In genomic region chr10:94683214-94684054, GRCh38 we compare ENCODE assay signal across 30 cellular contexts. TPM values are rescaled to one million over a fixed set of nuclear protein-coding genes. Genes with fewer than 3 reads are reported as not detected.
DNase-seq lines count a peak whose midpoint lies in the region; ATAC-seq and TF ChIP-seq lines count a peak whose summit lies in the region.
"Had no signal": no experiment of that assay in that cellular context is flagged by ENCODE, and none has a peak within 500 bp of the region (broad histone marks: within the 10 kb centered on the region; RNA-seq: fewer than 3 reads in every experiment).

Gene CYP2C18 (plus strand): TSS chr10:94683729. CDS start chr10:94683820, 91 bp downstream.

- H2AFZ ChIP-seq in hepatocyte = no peak within 1 kb of the TSS

- H3K4me2 ChIP-seq in hepatocyte = peak within 1 kb of the TSS; percentile 48

- H3K36me3 ChIP-seq in Peyer's patch = peaks cover 0 to 9% (median 0%) of the 10 kb centered on the region in 3 donors
- H3K36me3 ChIP-seq in hepatocyte (replicated peaks; ENCODE audit: insufficient read depth, low read depth) = no peaks in the 10 kb centered on the region
- H3K36me3 ChIP-seq in mucosa of rectum (ENCODE audit: control insufficient read depth in 2 of 2, insufficient read depth in 2 of 2, low read length in 2 of 2) = no peaks in the 10 kb centered on the region
- no peaks in the 10 kb centered on the region for H3K36me3 ChIP-seq in upper lobe of left lung
- H3K36me3 ChIP-seq: neutrophil, sigmoid colon, thoracic aorta, WERI-Rb-1 had no signal

- TF ChIP-seq EP300 in upper lobe of left lung (IDR thresholded peaks at IDR 0.05) = no peak

- DNase-seq in Peyer's patch = no peak
- peak; percentile 25 for DNase-seq in hepatocyte (ENCODE audit: low spot score)
- DNase-seq in upper lobe of left lung = no peak
- no peak for DNase-seq in activated naive CD4-positive, alpha-beta T cell treated with anti-CD3 and anti-CD28 coated beads, Interleukin-2, amount 50 U/mL, for 16 hours
- no peak for DNase-seq in NCI-H2081 treated with DMSO at 0.1 percent for 48 hours (lab: John Stamatoyannopoulos, UW)
- DNase-seq: activated CD4-positive, alpha-beta T cell treated with anti-CD3 and anti-CD28 coated beads, Interleukin-2, amount 10 ng/mL, durations not matched to agents 24 days and 14 days; activated gamma-delta T cell treated with Interleukin-2 at 50 U/mL for 16 hours; activated naive CD8-positive, alpha-beta T cell treated with anti-CD3 and anti-CD28 coated beads, Interleukin-2, amount 50 U/mL, for 24 hours; activated T-cell treated with anti-CD3 and anti-CD28 coated beads, Interleukin-2, amount 50 U/mL, for 24 hours; cerebellar nuclear complex; DMS53; kidney; mammary epithelial cell; NCI-H1694 treated with DMSO at 0.1 percent for 48 hours; NCI-H2227 treated with DMSO at 0.1 percent for 48 hours; sigmoid colon; stimulated activated CD4-positive, alpha-beta T cell treated with anti-CD3 and anti-CD28 coated beads, Interleukin-15, amount 100 ng/mL, for 24 hours; stimulated activated naive CD4-positive, alpha-beta T cell treated with Interleukin-2 at 50 U/mL for 16 hours; SW 1271; T-helper 9 cell; WERI-Rb-1 had no signal

- H3K9me3 ChIP-seq in Peyer's patch (no peaks in the 10 kb centered on the region), hepatocyte (ENCODE audit: low read depth) (no peaks in the 10 kb centered on the region), mucosa of rectum (ENCODE audit: control insufficient read depth in 2 of 2, low read length in 2 of 2) (no peaks in the 10 kb centered on the region), upper lobe of left lung (peaks cover 0 to 6% (median 0%) of the 10 kb centered on the region in 4 donors)
- H3K9me3 ChIP-seq: neutrophil, thoracic aorta had no signal

- TF ChIP-seq POLR2A in Peyer's patch (IDR thresholded peaks at IDR 0.05) (peak; percentile 64 to 72), upper lobe of left lung (IDR thresholded peaks at IDR 0.05) (no peak)

- H3K27me3 ChIP-seq in Peyer's patch = no peaks in the 10 kb centered on the region
- H3K27me3 ChIP-seq in hepatocyte = no peaks in the 10 kb centered on the region
- H3K27me3 ChIP-seq in mucosa of rectum (ENCODE audit: control insufficient read depth in 2 of 2, insufficient read depth in 2 of 2, low read length in 2 of 2) = no peaks in the 10 kb centered on the region
- no peaks in the 10 kb centered on the region for H3K27me3 ChIP-seq in upper lobe of left lung
- H3K27me3 ChIP-seq: neutrophil, sigmoid colon had no signal

- ATAC-seq in upper lobe of left lung (ENCODE audit: low FRiP score in 2 of 2) (no peak), GM19467 (IDR thresholded peaks at IDR 0.05; ENCODE audit: unreplicated experiment) (no peak), HG02973 (IDR thresholded peaks at IDR 0.05; ENCODE audit: unreplicated experiment) (no peak)
- ATAC-seq: activated naive CD8-positive, alpha-beta T cell treated with anti-CD3 and anti-CD28 coated beads, Interleukin-2, amount 50 U/mL, for 24 hours had no signal

- no peaks in the 10 kb centered on the region for H3K4me1 ChIP-seq in Peyer's patch
- H3K4me1 ChIP-seq in hepatocyte (ENCODE audit: insufficient read depth) = peaks cover 7% of the 10 kb centered on the region
- peaks cover 11 to 27% of the 10 kb centered on the region in 2 donors for H3K4me1 ChIP-seq in mucosa of rectum (ENCODE audit: control insufficient read depth in 2 of 2, insufficient read depth in 2 of 2, low read length in 2 of 2)
- H3K4me1 ChIP-seq in upper lobe of left lung = no peaks in the 10 kb centered on the region
- H3K4me1 ChIP-seq: sigmoid colon had no signal

- 75% methylated on average over 10 of the region's 10 CpGs for WGBS in hepatocyte (ENCODE audit: low lambda C conversion rate, missing lambda C conversion rate)
- WGBS in upper lobe of left lung, 2 donors = 72 to 76% methylated on average over 10 of the region's 10 CpGs

- H3K4me3 ChIP-seq in Peyer's patch (peak within 1 kb of the TSS in 3 of 4 donors; percentile 14 to 52 (median 46)), hepatocyte (peak within 1 kb of the TSS; percentile 10), mucosa of rectum (ENCODE audit: low read length in 2 of 2) (peak within 1 kb of the TSS in 1 of 2 donors; percentile 26), upper lobe of left lung (no peak within 1 kb of the TSS)
- H3K4me3 ChIP-seq: sigmoid colon, thoracic aorta had no signal

- H3K9me2 ChIP-seq in hepatocyte (replicated peaks; ENCODE audit: insufficient read depth) = no peaks in the 10 kb centered on the region

- TF ChIP-seq CTCF in Peyer's patch (IDR thresholded peaks at IDR 0.05) (no peak), hepatocyte (IDR thresholded peaks at IDR 0.05; ENCODE audit: poor library complexity) (no peak), upper lobe of left lung (IDR thresholded peaks at IDR 0.05) (no peak)

- H3K27ac ChIP-seq in Peyer's patch = peak within 1 kb of the TSS in 3 of 4 donors; percentile 24 to 73 (median 58)
- peak within 1 kb of the TSS; percentile 79 for H3K27ac ChIP-seq in hepatocyte
- H3K27ac ChIP-seq in mucosa of rectum (ENCODE audit: low read depth in 2 of 2, low read length in 2 of 2) = peak within 1 kb of the TSS; percentile 38 to 56
- peak within 1 kb of the TSS in 3 of 4 donors; percentile 17 to 52 (median 30) for H3K27ac ChIP-seq in upper lobe of left lung
- H3K27ac ChIP-seq: neutrophil, sigmoid colon, thoracic aorta, WERI-Rb-1 had no signal

- H4K20me1 ChIP-seq in hepatocyte (ENCODE audit: insufficient read depth, poor library complexity, severe bottlenecking) = no peaks in the 10 kb centered on the region

- peaks cover 8% of the 10 kb centered on the region for H3K79me2 ChIP-seq in hepatocyte

- peak within 1 kb of the TSS in 1 of 2 donors; percentile 27 for H3K9ac ChIP-seq in mucosa of rectum (ENCODE audit: low read depth in 1 of 2, low read length in 2 of 2)

RNA-seq across cellular contexts. Expression of gene CYP2C18, which starts in this region (rescaled TPM):
- 100 to 1,000 TPM in 3 of 4 donors, 1 to 10 TPM in 1; 5.0 to 274 (median 187) TPM for total RNA-seq in Peyer's patch
- total RNA-seq in hepatocyte = 18.5 and 19.5 TPM in 2 replicates
- polyA plus RNA-seq in hepatocyte = 16.2 and 17.2 TPM in 2 replicates
- total RNA-seq in upper lobe of left lung = 1 to 10 TPM in 2 of 6 donors, under 1 TPM in 4; 0.30 to 2.1 (median 0.65) TPM
- total RNA-seq: G401, LHCN-M2, mammary epithelial cell, posterior vena cava, sigmoid colon, thoracic aorta had no signal
- polyA plus RNA-seq: BJ had no signal

Comparison
In these comparisons a context has a peak if more than half of its experiments do, and no peak if none do; other contexts are left out.
1. H3K4me3 ChIP-seq: peak in Peyer's patch (3 of 4) and hepatocyte (single experiment); none in upper lobe of left lung (0 of 4).
2. POLR2A ChIP-seq: peak in Peyer's patch (2 of 2); none in upper lobe of left lung (0 of 4).
3. Peak in every context shown above with its lines, with median percentiles within 50 percentile points of each other: H3K27ac ChIP-seq.